Comparison of ENCODE assay signal across 2 cellular contexts in the genomic region with DNA sequence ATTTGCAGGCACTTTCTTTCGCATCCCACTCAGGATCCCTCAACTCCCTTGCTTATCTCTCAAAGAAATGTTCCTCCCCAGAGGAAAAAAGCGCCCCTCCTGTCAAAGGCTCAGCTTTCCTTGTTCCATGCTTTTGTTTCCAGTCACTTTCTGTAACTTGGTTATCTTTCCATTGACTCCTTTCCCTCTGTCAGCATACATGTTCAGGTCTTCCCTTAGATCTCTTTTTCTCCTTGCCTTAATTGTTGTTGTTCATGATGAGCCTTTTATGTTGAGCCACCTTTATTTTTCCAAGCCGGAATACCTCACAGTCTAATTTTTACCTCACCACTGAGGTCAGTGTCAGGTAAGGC.
TF ChIP-seq lines count a peak whose summit lies in the region.

No MANE protein-coding gene starts in this region.

TF ChIP-seq in H1, 55 proteins besides CTCF, POLR2A, EP300 and RAD21:
- TF ChIP-seq KDM4A (IDR thresholded peaks at IDR 0.05; ENCODE audit: low read depth, low read length, severe bottlenecking) (no peak), SIRT6 (IDR thresholded peaks at IDR 0.05; ENCODE audit: low read length) (no peak), SP1 (IDR thresholded peaks at IDR 0.05; ENCODE audit: low read depth, low read length) (no peak)
TF ChIP-seq in H1: peak in this region for 0.

TF ChIP-seq in neural cell, 6 proteins besides CTCF, POLR2A, EP300 and RAD21:
- no peak for TF ChIP-seq SMC3 (conservative IDR thresholded peaks at IDR 0.05; ENCODE audit: poor library complexity)
- no peak for TF ChIP-seq EZH2 (IDR thresholded peaks at IDR 0.05; ENCODE audit: borderline replicate concordance, insufficient read depth, low read length, poor library complexity, severe bottlenecking)
